29 cellular contexts compared by ENCODE assay signal in genomic region chr18:78582131-78582789, GRCh38.
"Had no signal": no experiment of that assay in that cellular context is flagged by ENCODE, and none has a peak within 500 bp of the region (broad histone marks: within the 10 kb centered on the region; RNA-seq: fewer than 3 reads in every experiment).

No MANE protein-coding gene starts in this region.

- H3K9me3 ChIP-seq: esophagus muscularis mucosa, left lung, mucosa of descending colon, neutrophil, ovary, sigmoid colon, suprapubic skin, tibial artery had no signal

- H3K27ac ChIP-seq: esophagus muscularis mucosa, foreskin keratinocyte, left lung, neutrophil, ovary, sigmoid colon, suprapubic skin, tibial artery, VCaP had no signal

- H3K36me3 ChIP-seq: esophagus muscularis mucosa, left lung, neutrophil, ovary, sigmoid colon, suprapubic skin, tibial artery had no signal

- H3K27me3 Mint-ChIP-seq: activated naive CD4-positive, alpha-beta T cell treated with anti-CD3 and anti-CD28 coated beads, Interleukin-2, amount 50 U/mL, for 24 hours; activated naive CD8-positive, alpha-beta T cell treated with anti-CD3 and anti-CD28 coated beads, Interleukin-2, amount 50 U/mL, for 24 hours; dendritic cell treated with granulocyte-macrophage colony-stimulating factor and Interleukin-4, amounts not matched to agents 40 ng/mL and 50 ng/mL, for 4 days; natural killer cell treated with Interleukin-12 subunit alpha and Interleukin-12 subunit beta and Interleukin-15 and Interleukin-18, amount 100 ng/mL, for 72 hours had no signal

- H3K36me3 Mint-ChIP-seq: activated naive CD4-positive, alpha-beta T cell treated with anti-CD3 and anti-CD28 coated beads, Interleukin-2, amount 50 U/mL, for 24 hours; natural killer cell treated with Interleukin-12 subunit alpha and Interleukin-12 subunit beta and Interleukin-15 and Interleukin-18, amount 100 ng/mL, for 72 hours; stimulated activated effector memory CD8-positive, alpha-beta T cell treated with anti-CD3 and anti-CD28 coated beads, Interleukin-12 subunit alpha, Interleukin-12 subunit beta, amount 100 ng/mL, for 72 hours had no signal

- H3K9me3 Mint-ChIP-seq: activated naive CD4-positive, alpha-beta T cell treated with anti-CD3 and anti-CD28 coated beads, Interleukin-2, amount 50 U/mL, for 24 hours; natural killer cell treated with Interleukin-12 subunit alpha and Interleukin-12 subunit beta and Interleukin-15 and Interleukin-18, amount 100 ng/mL, for 72 hours had no signal

- ATAC-seq: activated CD4-positive, CD25-positive, alpha-beta regulatory T cell treated with anti-CD3 and anti-CD28 coated beads, Interleukin-2, amount 50 U/mL, for 24 hours; activated naive CD8-positive, alpha-beta T cell treated with anti-CD3 and anti-CD28 coated beads, Interleukin-2, amount 50 U/mL, for 24 hours; foreskin keratinocyte; left lung; mucosa of descending colon; natural killer cell treated with Interleukin-12 subunit alpha and Interleukin-12 subunit beta and Interleukin-15 and Interleukin-18, amount 100 ng/mL, for 72 hours; stimulated activated effector memory CD8-positive, alpha-beta T cell treated with anti-CD3 and anti-CD28 coated beads, Interleukin-12 subunit alpha, Interleukin-12 subunit beta, amount 100 ng/mL, for 72 hours had no signal

- H3K27ac Mint-ChIP-seq: activated naive CD4-positive, alpha-beta T cell treated with anti-CD3 and anti-CD28 coated beads, Interleukin-2, amount 50 U/mL, for 24 hours; activated naive CD8-positive, alpha-beta T cell treated with anti-CD3 and anti-CD28 coated beads, Interleukin-2, amount 50 U/mL, for 24 hours; activated T-helper 2 cell treated with anti-CD3 and anti-CD28 coated beads, Interferon-gamma antibody, Interleukin-2, Interleukin-4, amounts not matched to agents 10 μg/mL and 5 μg/mL and 100 μg/mL, durations not matched to agents 14 hours and 24 hours and 36 hours; dendritic cell treated with granulocyte-macrophage colony-stimulating factor and Interleukin-4, amounts not matched to agents 40 ng/mL and 50 ng/mL, for 4 days; endodermal cell; natural killer cell treated with Interleukin-12 subunit alpha and Interleukin-12 subunit beta and Interleukin-15 and Interleukin-18, amount 100 ng/mL, for 72 hours; progenitor cell of endocrine pancreas; stimulated activated effector memory CD8-positive, alpha-beta T cell treated with anti-CD3 and anti-CD28 coated beads, Interleukin-12 subunit alpha, Interleukin-12 subunit beta, amount 100 ng/mL, for 72 hours had no signal

- H3K27me3 ChIP-seq: foreskin keratinocyte, left lung, neutrophil, ovary, sigmoid colon, suprapubic skin, tibial artery had no signal

- H3K4me3 ChIP-seq: esophagus muscularis mucosa, left lung, lung, mucosa of descending colon, ovary, sigmoid colon, suprapubic skin, tibial artery had no signal

- H3K4me3 Mint-ChIP-seq: activated naive CD4-positive, alpha-beta T cell treated with anti-CD3 and anti-CD28 coated beads, Interleukin-2, amount 50 U/mL, for 24 hours; activated naive CD8-positive, alpha-beta T cell treated with anti-CD3 and anti-CD28 coated beads, Interleukin-2, amount 50 U/mL, for 24 hours; dendritic cell treated with granulocyte-macrophage colony-stimulating factor and Interleukin-4, amounts not matched to agents 40 ng/mL and 50 ng/mL, for 4 days; endodermal cell; natural killer cell treated with Interleukin-12 subunit alpha and Interleukin-12 subunit beta and Interleukin-15 and Interleukin-18, amount 100 ng/mL, for 72 hours; stimulated activated effector memory CD8-positive, alpha-beta T cell treated with anti-CD3 and anti-CD28 coated beads, Interleukin-12 subunit alpha, Interleukin-12 subunit beta, amount 100 ng/mL, for 72 hours had no signal

- H3K4me1 Mint-ChIP-seq: activated naive CD4-positive, alpha-beta T cell treated with anti-CD3 and anti-CD28 coated beads, Interleukin-2, amount 50 U/mL, for 24 hours; activated naive CD8-positive, alpha-beta T cell treated with anti-CD3 and anti-CD28 coated beads, Interleukin-2, amount 50 U/mL, for 24 hours; endodermal cell; stimulated activated effector memory CD8-positive, alpha-beta T cell treated with anti-CD3 and anti-CD28 coated beads, Interleukin-12 subunit alpha, Interleukin-12 subunit beta, amount 100 ng/mL, for 72 hours had no signal

- DNase-seq: activated CD4-positive, alpha-beta T cell treated with anti-CD3 and anti-CD28 coated beads for 48 hours; activated CD4-positive, alpha-beta T cell treated with anti-CD3 and anti-CD28 coated beads, Interleukin-2, amount 50 U/mL, for 48 hours; activated naive CD8-positive, alpha-beta T cell treated with anti-CD3 and anti-CD28 coated beads, Interleukin-2, amount 50 U/mL, for 24 hours; activated T-cell treated with anti-CD3 and anti-CD28 coated beads, Interleukin-2, amount 50 U/mL, for 48 hours; amygdala; central memory CD4-positive, alpha-beta T cell; endodermal cell; foreskin keratinocyte; left lung; mesendoderm; mucosa of descending colon; ovary; sigmoid colon; small intestine; stimulated activated CD4-positive, alpha-beta T cell treated with anti-CD3 and anti-CD28 coated beads, Interleukin-4, amount 100 ng/mL, for 24 hours; T-helper 1 cell; tibial artery had no signal

- H3K4me1 ChIP-seq: esophagus muscularis mucosa, foreskin keratinocyte, left lung, sigmoid colon, tibial artery had no signal
